23 cellular contexts compared by ENCODE assay signal in genomic region chr3:170636609-170637008, GRCh38. TPM values are rescaled to one million over a fixed set of nuclear protein-coding genes. Genes with fewer than 3 reads are reported as not detected.
DNase-seq lines count a peak whose midpoint lies in the region; ATAC-seq, FAIRE-seq and TF ChIP-seq lines count a peak whose summit lies in the region.
"Had no signal": no experiment of that assay in that cellular context is flagged by ENCODE, and none has a peak within 500 bp of the region (broad histone marks: within the 10 kb centered on the region; RNA-seq: fewer than 3 reads in every experiment).

No MANE protein-coding gene starts in this region.

- intact Hi-C loops in K562 (cut with micrococcal nuclease), result loop anchor here (5.0 kb wide), 1 partner anchor 51 kb away; no protein-coding TSS in a partner anchor

- no peak for FAIRE-seq in K562 (lab: Jason Lieb, UNC)
- FAIRE-seq: RCC 7860 had no signal

- in situ Hi-C loops in K562 (cut with MboI), result loop anchor here (25.0 kb wide), 1 partner anchor 951 kb away; no protein-coding TSS in a partner anchor

- H3K4me3 Mint-ChIP-seq in glutamatergic neuron (ENCODE audit: unreplicated experiment), result peak overlapping the region; percentile 53

- ATAC-seq in K562, result no peak
- ATAC-seq in GM21390 (IDR thresholded peaks at IDR 0.05; ENCODE audit: unreplicated experiment), result no peak

- peaks cover 20 to 36% of the 10 kb centered on the region in 2 experiments for H3K4me1 ChIP-seq in K562 (replicated peaks in 1 of 2; ENCODE audit: control insufficient read depth in 2 of 2, insufficient read depth in 2 of 2, low read length in 2 of 2)

- H3K9me3 Mint-ChIP-seq in glutamatergic neuron (ENCODE audit: unreplicated experiment), result no peaks in the 10 kb centered on the region

- no peak overlapping the region for H3K4me3 ChIP-seq in K562

- H3K36me3 ChIP-seq in K562 (ENCODE audit: control insufficient read depth, insufficient read depth, low read length), result no peaks in the 10 kb centered on the region

- H3K36me3 Mint-ChIP-seq in glutamatergic neuron (ENCODE audit: unreplicated experiment), result no peaks in the 10 kb centered on the region

- CTCF ChIA-PET in K562 (lab: Yijun Ruan, JAX; ENCODE audit: low intra/inter-chr PET ratio), result no interaction called here

- POLR2A ChIA-PET in K562 (lab: Yijun Ruan, JAX), result interaction anchor here (0.6 to 1.4 kb wide), 5 partner anchors 10 to 230 kb away, joined by 3 to 4 read pairs (median 3); no protein-coding TSS in a partner anchor

- peak; percentile 34 for DNase-seq in DMS 273 (lab: John Stamatoyannopoulos, UW; ENCODE audit: unreplicated experiment)
- no peak for DNase-seq in DMS 273 treated with DMSO at 0.1 percent for 48 hours (lab: John Stamatoyannopoulos, UW)
- DNase-seq in K562 (ENCODE audit: extremely low read depth in 1 of 4, low spot score in 3 of 4), result no peak
- no peak for DNase-seq in glutamatergic neuron
- no peak for DNase-seq in NCI-H128 (lab: John Stamatoyannopoulos, UW; ENCODE audit: unreplicated experiment)
- DNase-seq in GF-D8 (lab: John Stamatoyannopoulos, UW), result no peak
- DNase-seq: AML-193, Karpas-422, NCI-H1048, NCI-H1436 treated with DMSO at 0.1 percent for 48 hours, NCI-H2029, NCI-H526 treated with DMSO at 0.1 percent for 48 hours, Right ventricle myocardium superior had no signal

- H4K20me1 ChIP-seq in K562 (replicated peaks; ENCODE audit: control insufficient read depth, insufficient read depth, low read length), result no peaks in the 10 kb centered on the region

- no peaks in the 10 kb centered on the region for H3K9me1 ChIP-seq in K562 (ENCODE audit: control insufficient read depth, insufficient read depth, low read length)

- H3K79me2 ChIP-seq in K562 (ENCODE audit: control insufficient read depth, insufficient read depth, low read length), result no peaks in the 10 kb centered on the region

- H3K9me3 ChIP-seq in K562 (replicated peaks; ENCODE audit: control insufficient read depth, insufficient read depth, low read depth, low read length), result no peaks in the 10 kb centered on the region

- H3K27ac Mint-ChIP-seq in glutamatergic neuron (ENCODE audit: unreplicated experiment), result no peak overlapping the region

- 77% methylated on average over 5 of the region's 5 CpGs for WGBS in K562 (ENCODE audit: insufficient coverage, low coverage, missing lambda C conversion rate)

- no peak overlapping the region for H3K4me2 ChIP-seq in K562 (ENCODE audit: insufficient read depth, low read length)

- H3K27ac ChIP-seq in K562 (ENCODE audit: extremely low read depth, low read depth, low read length) (no peak overlapping the region), temporal lobe (ENCODE audit: low read depth, low read length) (peak overlapping the region; percentile 52)
- H3K27ac ChIP-seq: 22Rv1, C4-2B, HL-60 had no signal

- no peaks in the 10 kb centered on the region for H3K27me3 ChIP-seq in K562 (ENCODE audit: control insufficient read depth in 2 of 2, insufficient read depth in 2 of 2, low read length in 2 of 2)

- TF ChIP-seq EP300 in K562 (IDR thresholded peaks at IDR 0.05; ENCODE audit: low read length), result no peak

- TF ChIP-seq CTCF in K562 (IDR thresholded peaks at IDR 0.05 in 2 of 3, conservative IDR thresholded peaks at IDR 0.05 in 1 of 3; ENCODE audit: insufficient read depth in 2 of 3, low read depth in 1 of 3, low read length in 3 of 3) (no peak), glutamatergic neuron (IDR thresholded peaks at IDR 0.05; ENCODE audit: partially characterized antibody, unreplicated experiment) (no peak)

- BruUV-seq in K562 (replicated peaks; lab: Mats Ljungman, UMichigan), result no TSS peak

- H3K4me1 Mint-ChIP-seq in glutamatergic neuron (ENCODE audit: low read depth, unreplicated experiment), result peaks cover 21% of the 10 kb centered on the region

- peak overlapping the region in 1 of 2 experiments; percentile 29; a peak in 1 of 4 replicates for H3K9ac ChIP-seq in K562 (ENCODE audit: insufficient read depth in 1 of 2, low read depth in 2 of 2, low read length in 2 of 2)

- no peak overlapping the region for H2AFZ ChIP-seq in K562 (ENCODE audit: low read depth, low read length)

- no peak for TF ChIP-seq RAD21 in K562 (CRISPR knock-in tag; conservative IDR thresholded peaks at IDR 0.05 in 1 of 2, IDR thresholded peaks at IDR 0.05 in 1 of 2)

- no peaks in the 10 kb centered on the region for H3K27me3 Mint-ChIP-seq in glutamatergic neuron (ENCODE audit: unreplicated experiment)

- no peak for TF ChIP-seq POLR2A in K562 (conservative IDR thresholded peaks at IDR 0.05)

TF ChIP-seq in K562, 482 proteins besides CTCF, POLR2A, EP300 and RAD21:
- TF ChIP-seq PREB (CRISPR knock-in tag; IDR thresholded peaks at IDR 0.05), result no peak
- TF ChIP-seq NEUROD1 (IDR thresholded peaks at IDR 0.05; ENCODE audit: borderline replicate concordance, low read depth, low read length, partially characterized antibody), result no peak
- 0 out of 2 replicates have a peak, but pooled peaks have one; percentile 20 for TF ChIP-seq NFIC (IDR thresholded peaks at IDR 0.05)
- no peak for TF ChIP-seq GABPA (tag; conservative IDR thresholded peaks at IDR 0.05; ENCODE audit: low read depth)
- no peak for TF ChIP-seq CXXC5 (CRISPR knock-in tag; IDR thresholded peaks at IDR 0.05)
- no peak for TF ChIP-seq E2F3 (CRISPR knock-in tag; IDR thresholded peaks at IDR 0.05)

RNA-seq across cellular contexts. Expression of gene SLC7A14, which starts 50.7 kb away (rescaled TPM):
- total RNA-seq in K562 (2011; cell fraction: chromatin; rRNA removed; ENCODE audit: low replicate concordance), result not detected in 2 replicates
- not detected in 2 replicates for total RNA-seq in K562 (2011; cell fraction: nucleolus; rRNA removed)
- total RNA-seq in K562 (2011; cell fraction: nucleoplasm; rRNA removed), result not detected in 2 replicates
- total RNA-seq in K562 (2014; rRNA removed) (not detected in 2 replicates), K562 (2014; rRNA removed; fragmentation: Illumina TruSeq; extraction: Trizol) (not detected in 2 replicates), K562 (2015; rRNA removed; fragmentation: Illumina TruSeq; extraction: Trizol) (not detected in 2 replicates), K562 (2021) (not detected in 2 replicates), glutamatergic neuron (ENCODE audit: unreplicated experiment) (6.2 TPM), temporal lobe (5.2 TPM)
- polyA plus RNA-seq in K562 (2011; rRNA removed) (not detected in 2 replicates), K562 (2014; fragmentation: Illumina TruSeq; extraction: Trizol) (not detected in 2 replicates), K562 (2014; fragmentation: Nextera tagmentation; extraction: Ambion mirVana) (not detected), K562 (2014; rRNA removed) (not detected in 2 replicates)
- polyA plus RNA-seq in K562 (2011; cell fraction: cytosol; rRNA removed), result not detected in 2 replicates
- not detected in 2 replicates for polyA plus RNA-seq in K562 (2011; cell fraction: nucleus; rRNA removed)
- not detected in 2 replicates for polyA plus RNA-seq in K562 (2012)
- polyA minus RNA-seq in K562 (2011; rRNA and poly(A)+ RNA removed), result under 0.01 TPM in 1 of 2 replicates, not detected in the other
- not detected in 2 replicates for polyA minus RNA-seq in K562 (2011; cell fraction: cytosol; rRNA and poly(A)+ RNA removed)
- not detected in 2 replicates for polyA minus RNA-seq in K562 (2011; cell fraction: nucleus; rRNA and poly(A)+ RNA removed)
- total RNA-seq: H4, HT1080, MCF 10A, OCI-LY7, Right ventricle myocardium superior had no signal
